Comparison of ENCODE assay signal across 27 cellular contexts in genomic region chr10:25049966-25050365, GRCh38. TPM values are rescaled to one million over a fixed set of nuclear protein-coding genes. Genes with fewer than 3 reads are reported as not detected.
"Had no signal": no experiment of that assay in that cellular context is flagged by ENCODE, and none has a peak within 500 bp of the region (broad histone marks: within the 10 kb centered on the region; RNA-seq: fewer than 3 reads in every experiment).

No MANE protein-coding gene starts in this region.

- H3K27me3 ChIP-seq: brain microvascular endothelial cell had no signal

- H3K27ac ChIP-seq: brain microvascular endothelial cell, KMS-11, VCaP had no signal

- DNase-seq: activated CD4-positive, alpha-beta memory T cell treated with anti-CD3 and anti-CD28 coated beads for 36 hours; activated CD4-positive, alpha-beta T cell treated with anti-CD3 and anti-CD28 coated beads, Interleukin-2, amount 10 ng/mL, durations not matched to agents 7 days and 5 days; activated CD4-positive, CD25-positive, alpha-beta regulatory T cell; activated CD8-positive, alpha-beta memory T cell treated with anti-CD3 and anti-CD28 coated beads for 24 hours; activated effector memory CD4-positive, alpha-beta T cell treated with anti-CD3 and anti-CD28 coated beads, Interleukin-2, amount 50 U/mL, for 16 hours; activated naive CD4-positive, alpha-beta T cell treated with Interleukin-2 at 50 U/mL for 16 hours; activated naive CD8-positive, alpha-beta T cell treated with anti-CD3 and anti-CD28 coated beads, Interleukin-2, amount 50 U/mL, for 24 hours; activated T-cell treated with anti-CD3 and anti-CD28 coated beads, Interleukin-2, amount 50 U/mL, for 4 hours; amygdala; caudate nucleus; MM.1S; NCI-H1105; NCI-H1436; NCI-H1694 treated with DMSO at 0.1 percent for 48 hours; NCI-H2029 treated with DMSO at 0.1 percent for 48 hours; NCI-H345; NCI-H510A; NCI-H526 treated with DMSO at 0.1 percent for 48 hours; NCI-H82; SIG-M5; T-helper 17 cell; T-helper 9 cell had no signal

- ATAC-seq: activated naive CD4-positive, alpha-beta T cell treated with anti-CD3 and anti-CD28 coated beads, Interleukin-2, amount 50 U/mL, for 72 hours; activated naive CD8-positive, alpha-beta T cell treated with anti-CD3 and anti-CD28 coated beads, Interleukin-2, amount 50 U/mL, for 24 hours; activated T-cell treated with anti-CD3 and anti-CD28 coated beads, Interleukin-2, amount 50 U/mL, for 4 hours; T-helper 17 cell had no signal

- H3K36me3 ChIP-seq: brain microvascular endothelial cell had no signal

RNA-seq across cellular contexts. Expression of gene ENKUR, which starts 34.0 kb away (rescaled TPM):
- total RNA-seq: activated CD4-positive, alpha-beta memory T cell treated with anti-CD3 and anti-CD28 coated beads for 36 hours; activated CD4-positive, alpha-beta T cell treated with anti-CD3 and anti-CD28 coated beads, Interleukin-2, amount 10 ng/mL, durations not matched to agents 7 days and 5 days; activated T-cell treated with anti-CD3 and anti-CD28 coated beads, Interleukin-2, amount 50 U/mL, for 4 hours; OCI-LY7 had no signal
